7 cellular contexts compared by ENCODE assay signal in the genomic region with DNA sequence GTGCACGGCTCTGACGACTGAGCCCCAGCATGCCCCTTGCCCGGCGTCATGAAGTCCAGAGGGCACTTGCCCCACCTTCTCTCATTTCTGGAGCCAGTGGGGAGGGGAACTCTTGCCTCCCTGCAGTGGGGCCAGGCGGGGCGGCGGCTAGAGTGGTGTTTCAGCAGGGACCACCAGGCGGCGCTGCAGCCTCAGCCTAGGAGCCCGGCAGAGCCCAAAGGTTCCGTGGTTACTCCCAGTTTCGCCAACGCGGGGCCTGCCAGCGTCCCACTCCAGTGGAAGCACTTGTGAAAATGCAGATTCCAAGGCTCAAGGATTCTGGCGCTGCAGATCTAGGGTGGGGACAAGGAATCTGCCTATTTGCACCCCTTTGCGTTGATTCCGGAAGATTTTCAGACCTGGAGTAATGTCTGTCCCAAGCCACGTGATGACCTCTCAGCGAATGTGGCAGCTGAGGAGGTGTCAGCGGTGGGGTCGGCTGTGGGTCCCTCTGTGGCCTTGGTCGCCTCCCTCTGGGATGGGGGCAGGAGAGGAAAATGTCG. TPM values are rescaled to one million over a fixed set of nuclear protein-coding genes. Genes with fewer than 3 reads are reported as not detected.
A peak's percentile ranks its signal among the peaks of the same experiment; 100 is the strongest.
DNase-seq lines count a peak whose midpoint lies in the region; ATAC-seq and TF ChIP-seq lines count a peak whose summit lies in the region.

No MANE protein-coding gene starts in this region.

- H3K36me3 ChIP-seq in adipocyte (ENCODE audit: control insufficient read depth, insufficient read depth, low read length, severe bottlenecking) (peaks cover 6% of the 10 kb centered on the region), heart left ventricle (peaks cover 0 to 14% (median 0%) of the 10 kb centered on the region in 9 donors)

- TF ChIP-seq CTCF in GM12865 (IDR thresholded peaks at IDR 0.05; ENCODE audit: insufficient read depth, low read depth, low read length, missing control alignments), result peak; percentile 95
- TF ChIP-seq CTCF in heart left ventricle (IDR thresholded peaks at IDR 0.05), result peak in 11 of 12 donors; percentile 94 to 99 (median 96)

- ATAC-seq in heart left ventricle, result peak; percentile 65 to 79 (median 66)

- WGBS in heart left ventricle, 4 donors, result 6 to 18% (median 16%) methylated on average over 15 to 24 of the region's 24 CpGs

- H3K9ac ChIP-seq in adipocyte (ENCODE audit: low read length), result no peak overlapping the region

- H3K4me3 ChIP-seq in GM12865 (ENCODE audit: low read depth, low read length), result no peak overlapping the region
- peak overlapping the region; percentile 28 for H3K4me3 ChIP-seq in adipocyte (ENCODE audit: low read length)
- peak overlapping the region in 8 of 12 donors; percentile 19 to 48 (median 34) for H3K4me3 ChIP-seq in heart left ventricle

- TF ChIP-seq POLR2A in heart left ventricle (IDR thresholded peaks at IDR 0.05), result no peak

- no peak overlapping the region for H3K27ac ChIP-seq in heart left ventricle

- intact Hi-C loops in heart left ventricle (cut with DNase I), result loop anchor here in 9 of 10 donors (1.0 to 10.0 kb wide), 13 partner anchors 106 to 486 kb away; a partner anchor contains a TSS

- DNase-seq in GM12865 (ENCODE audit: low read depth), result peak; percentile 67
- peak; percentile 42 for DNase-seq in LHCN-M2 (ENCODE audit: low read depth)
- peak; percentile 70 for DNase-seq in SK-N-DZ (ENCODE audit: low spot score)
- peak; percentile 84 for DNase-seq in adipocyte (ENCODE audit: low read depth)
- DNase-seq in heart left ventricle, result peak; percentile 74 to 91 (median 77)
- DNase-seq in pons (ENCODE audit: low spot score), result peak; percentile 57
- DNase-seq in NCI-H187 treated with DMSO at 0.1 percent for 48 hours (lab: John Stamatoyannopoulos, UW), result no peak

- peaks cover 9% of the 10 kb centered on the region for H3K27me3 ChIP-seq in adipocyte (replicated peaks; ENCODE audit: control insufficient read depth, insufficient read depth, low read length)
- no peaks in the 10 kb centered on the region for H3K27me3 ChIP-seq in heart left ventricle

- H3K4me1 ChIP-seq in adipocyte (ENCODE audit: control insufficient read depth, insufficient read depth, low read length) (no peaks in the 10 kb centered on the region), heart left ventricle (peaks cover 3 to 48% (median 28%) of the 10 kb centered on the region in 12 donors)

- H3K9me3 ChIP-seq in adipocyte (ENCODE audit: control insufficient read depth, low read length), result peaks cover 2% of the 10 kb centered on the region
- H3K9me3 ChIP-seq in heart left ventricle, result no peaks in the 10 kb centered on the region

RNA-seq across cellular contexts. Expression of a gene that starts 55.7 kb away (rescaled TPM):
- total RNA-seq in LHCN-M2 (2014; rRNA removed) (304 and 372 TPM in 2 replicates), heart left ventricle (10 to 100 TPM; 20.1 to 76.2 (median 37.3) TPM)
- 301 TPM for polyA plus RNA-seq in LHCN-M2 (2012)
- polyA plus RNA-seq in SK-N-DZ (2014; cell fraction: cytosol; rRNA removed), result 2.5 TPM in 1 of 2 replicates, not detected in the other
- not detected in 2 replicates for polyA plus RNA-seq in SK-N-DZ (2014; cell fraction: nucleus; rRNA removed)
- 10 to 100 TPM; 25.2 to 48.6 TPM for polyA plus RNA-seq in heart left ventricle
